Comparison of ENCODE assay signal across 1 cellular context in the genomic region with DNA sequence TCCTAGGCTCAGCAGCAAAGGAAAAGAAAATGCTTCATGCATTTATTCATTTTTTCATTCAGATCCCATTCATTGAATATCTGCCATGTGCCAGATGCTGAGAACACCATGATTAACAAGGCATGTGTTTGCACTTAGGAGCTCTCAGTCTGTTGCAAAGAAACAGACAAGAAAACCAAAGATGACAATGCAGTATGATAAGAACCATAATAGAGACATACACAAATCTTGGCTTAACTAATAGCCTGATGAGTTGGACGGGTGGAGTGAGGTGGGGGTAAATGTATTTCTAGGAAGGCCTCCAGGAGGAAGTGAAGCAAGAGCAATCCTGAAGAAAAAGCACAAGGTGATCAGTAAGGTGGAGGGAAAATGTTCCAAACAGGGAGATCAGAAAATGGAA.
TF ChIP-seq lines count a peak whose summit lies in the region.

No MANE protein-coding gene starts in this region.

TF ChIP-seq in IMR-90, 13 proteins besides CTCF, POLR2A, EP300 and RAD21 (continued from another document):
- no peak for TF ChIP-seq SMC3 (IDR thresholded peaks at IDR 0.05; ENCODE audit: low read depth, low read length)
